In genomic region chr4:110449947-110450346, GRCh38 we compare ENCODE assay signal across 26 cellular contexts. TPM values are rescaled to one million over a fixed set of nuclear protein-coding genes. Genes with fewer than 3 reads are reported as not detected.
"Had no signal": no experiment of that assay in that cellular context is flagged by ENCODE, and none has a peak within 500 bp of the region (broad histone marks: within the 10 kb centered on the region; RNA-seq: fewer than 3 reads in every experiment).

No MANE protein-coding gene starts in this region.

- H3K36me3 ChIP-seq: left lung, neutrophil, pancreas, prostate gland, spleen, thoracic aorta, vagina had no signal

- H3K27me3 ChIP-seq: left lung, neutrophil, pancreas, spleen, vagina had no signal

- H3K27ac ChIP-seq: coronary artery, dorsolateral prefrontal cortex, left lung, neutrophil, pancreas, prostate gland, spleen, thoracic aorta, vagina had no signal

- H3K9me3 ChIP-seq: left lung, neutrophil, pancreas, prostate gland, spleen, thoracic aorta, vagina had no signal

- H3K4me3 ChIP-seq: coronary artery, dorsolateral prefrontal cortex, left lung, lung, pancreas, prostate gland, spleen, thoracic aorta, vagina had no signal

- H3K4me1 ChIP-seq: left lung, pancreas, prostate gland, spleen, vagina had no signal

- FAIRE-seq: bronchial epithelial cell, frontal cortex, keratinocyte, pancreas had no signal

- ATAC-seq: activated CD4-positive, alpha-beta T cell treated with anti-CD3 and anti-CD28 coated beads for 36 hours; activated naive CD4-positive, alpha-beta T cell treated with anti-CD3 and anti-CD28 coated beads, Interleukin-2, amount 50 U/mL, for 72 hours; activated T-cell treated with anti-CD3 and anti-CD28 coated beads, Interleukin-2, amount 50 U/mL, for 72 hours; left lung; pancreas; stimulated activated naive CD8-positive, alpha-beta T cell treated with anti-CD3 and anti-CD28 coated beads, Interleukin-15, Interleukin-2, amounts not matched to agents 100 U/mL and 50 U/mL, for 24 hours had no signal

- DNase-seq: activated CD4-positive, alpha-beta T cell treated with anti-CD3 and anti-CD28 coated beads for 36 hours; activated CD4-positive, alpha-beta T cell treated with anti-CD3 and anti-CD28 coated beads, Interleukin-2, amount 50 U/mL, for 4 hours; activated CD4-positive, CD25-positive, alpha-beta regulatory T cell; activated naive CD4-positive, alpha-beta T cell; activated T-cell treated with anti-CD3 and anti-CD28 coated beads for 4 hours; activated T-cell treated with anti-CD3 and anti-CD28 coated beads, Interleukin-2, amount 50 U/mL, for 72 hours; dorsolateral prefrontal cortex; effector memory CD4-positive, alpha-beta T cell; glutamatergic neuron; left lung; mesendoderm; nephron progenitor cell; pancreas; spleen; stimulated activated naive CD8-positive, alpha-beta T cell treated with anti-CD3 and anti-CD28 coated beads, Interleukin-15, Interleukin-2, amounts not matched to agents 100 U/mL and 50 U/mL, for 24 hours; T-helper 2 cell had no signal

RNA-seq across cellular contexts. Expression of gene ENPEP, which starts 26.0 kb away (rescaled TPM):
- total RNA-seq: activated CD4-positive, alpha-beta T cell treated with anti-CD3 and anti-CD28 coated beads for 36 hours; activated naive CD4-positive, alpha-beta T cell treated with anti-CD3 and anti-CD28 coated beads, Interleukin-2, amount 50 U/mL, for 72 hours; bronchial epithelial cell had no signal
- polyA plus RNA-seq: keratinocyte had no signal
